9 cellular contexts compared by ENCODE assay signal in genomic region chr10:122279725-122280141, GRCh38. TPM values are rescaled to one million over a fixed set of nuclear protein-coding genes. Genes with fewer than 3 reads are reported as not detected.
A peak's percentile ranks its signal among the peaks of the same experiment; 100 is the strongest.
DNase-seq lines count a peak whose midpoint lies in the region; ATAC-seq and TF ChIP-seq lines count a peak whose summit lies in the region.
"Had no signal": no experiment of that assay in that cellular context is flagged by ENCODE, and none has a peak within 500 bp of the region (broad histone marks: within the 10 kb centered on the region; RNA-seq: fewer than 3 reads in every experiment).

No MANE protein-coding gene starts in this region.

- no peak overlapping the region for H2AK5ac ChIP-seq in mesendoderm (ENCODE audit: low read length)

- H3K9me3 Mint-ChIP-seq in activated naive CD4-positive, alpha-beta T cell treated with anti-CD3 and anti-CD28 coated beads for 36 hours = no peaks in the 10 kb centered on the region
- H3K9me3 Mint-ChIP-seq in effector memory CD8-positive, alpha-beta T cell = no peaks in the 10 kb centered on the region

- H2BK5ac ChIP-seq in mesendoderm (ENCODE audit: low read length) = no peak overlapping the region

- peaks cover 22% of the 10 kb centered on the region for H3K27me3 Mint-ChIP-seq in activated naive CD4-positive, alpha-beta T cell treated with anti-CD3 and anti-CD28 coated beads for 36 hours (ENCODE audit: low read depth)
- H3K27me3 Mint-ChIP-seq in effector memory CD8-positive, alpha-beta T cell = peaks cover 39 to 80% of the 10 kb centered on the region in 2 donors

- no peak overlapping the region for H3K9ac ChIP-seq in mesendoderm (ENCODE audit: low read length)

- H3K4me3 ChIP-seq in dorsolateral prefrontal cortex (peak overlapping the region in 7 of 59 donors; percentile 1 to 40 (median 14)), mesendoderm (ENCODE audit: low read length) (no peak overlapping the region)

- ATAC-seq in GM21529 (IDR thresholded peaks at IDR 0.05; ENCODE audit: unreplicated experiment) = no peak
- ATAC-seq in effector memory CD8-positive, alpha-beta T cell (replicated peaks) = no peak

- DNase-seq in activated naive CD4-positive, alpha-beta T cell treated with anti-CD3 and anti-CD28 coated beads for 36 hours = peak; percentile 49
- no peak for DNase-seq in activated naive CD4-positive, alpha-beta T cell treated with anti-CD3 and anti-CD28 coated beads, Interleukin-2, amount 50 U/mL, for 16 hours
- DNase-seq in NCI-H748 (lab: John Stamatoyannopoulos, UW; ENCODE audit: unreplicated experiment) (peak; percentile 51), dorsolateral prefrontal cortex (peak; percentile 14 to 84 (median 73)), mesendoderm (peak; percentile 79), cortex of kidney (lab: John Stamatoyannopoulos, UW) (no peak)
- DNase-seq in effector memory CD8-positive, alpha-beta T cell = no peak

- peak; percentile 33 to 87 (median 74) for TF ChIP-seq CTCF in dorsolateral prefrontal cortex (IDR thresholded peaks at IDR 0.05 in 54 of 56, conservative IDR thresholded peaks at IDR 0.05 in 2 of 56; ENCODE audit: low read depth in 1 of 56, partially characterized antibody in 56 of 56)

- peaks cover 2% of the 10 kb centered on the region for H3K4me1 ChIP-seq in mesendoderm (ENCODE audit: control insufficient read depth, low read depth, low read length)

- no peak overlapping the region for H3K23ac ChIP-seq in mesendoderm (ENCODE audit: low read length)

- no peak overlapping the region for H3K27ac Mint-ChIP-seq in activated naive CD4-positive, alpha-beta T cell treated with anti-CD3 and anti-CD28 coated beads for 36 hours
- H3K27ac Mint-ChIP-seq in effector memory CD8-positive, alpha-beta T cell = no peak overlapping the region
- H3K27ac Mint-ChIP-seq: activated naive CD8-positive, alpha-beta T cell had no signal

- H3K4ac ChIP-seq in mesendoderm (ENCODE audit: low read depth, low read length) = no peak overlapping the region

- no peak overlapping the region for H3K18ac ChIP-seq in mesendoderm (ENCODE audit: low read length)

- no peaks in the 10 kb centered on the region for H3K36me3 ChIP-seq in mesendoderm (ENCODE audit: control insufficient read depth, insufficient read depth, low read length)

- no peaks in the 10 kb centered on the region for H3K79me2 ChIP-seq in mesendoderm (ENCODE audit: control insufficient read depth, insufficient read depth, low read length)

- no peaks in the 10 kb centered on the region for H3K79me1 ChIP-seq in mesendoderm (ENCODE audit: low read length)

- H4K8ac ChIP-seq in mesendoderm (ENCODE audit: low read depth, low read length) = no peak overlapping the region

- H3K27me3 ChIP-seq in dorsolateral prefrontal cortex (no peaks in the 10 kb centered on the region), mesendoderm (ENCODE audit: insufficient read depth, low read length, poor library complexity) (no peaks in the 10 kb centered on the region)

- H2BK15ac ChIP-seq in mesendoderm (replicated peaks; ENCODE audit: low read depth) = no peak overlapping the region

- no peak overlapping the region for H3K4me3 Mint-ChIP-seq in activated naive CD4-positive, alpha-beta T cell treated with anti-CD3 and anti-CD28 coated beads for 36 hours
- no peak overlapping the region for H3K4me3 Mint-ChIP-seq in effector memory CD8-positive, alpha-beta T cell
- H3K4me3 Mint-ChIP-seq: activated naive CD8-positive, alpha-beta T cell had no signal

- no peaks in the 10 kb centered on the region for H3K36me3 Mint-ChIP-seq in activated naive CD4-positive, alpha-beta T cell treated with anti-CD3 and anti-CD28 coated beads for 36 hours (ENCODE audit: low read depth)
- peaks cover 3% of the 10 kb centered on the region for H3K36me3 Mint-ChIP-seq in effector memory CD8-positive, alpha-beta T cell (ENCODE audit: insufficient read depth)
- H3K36me3 Mint-ChIP-seq: activated naive CD8-positive, alpha-beta T cell had no signal

- no peak overlapping the region for H4K5ac ChIP-seq in mesendoderm (ENCODE audit: low read length)

- no peak overlapping the region for H2BK120ac ChIP-seq in mesendoderm (ENCODE audit: low read depth, low read length)

- H3K4me2 ChIP-seq in mesendoderm (ENCODE audit: low read length) = no peak overlapping the region

- WGBS in mesendoderm (ENCODE audit: extremely low coverage, insufficient coverage, low lambda C conversion rate) = no CpG with 5 or more reads among the region's 9 CpGs

- H3K4me1 Mint-ChIP-seq in activated naive CD4-positive, alpha-beta T cell treated with anti-CD3 and anti-CD28 coated beads for 36 hours (ENCODE audit: low read depth) = no peaks in the 10 kb centered on the region
- peaks cover 4 to 5% of the 10 kb centered on the region in 2 donors for H3K4me1 Mint-ChIP-seq in effector memory CD8-positive, alpha-beta T cell (ENCODE audit: low read depth in 2 of 2)

- no peak overlapping the region for H3K56ac ChIP-seq in mesendoderm (ENCODE audit: low read length)

- CTCF ChIA-PET in activated naive CD4-positive, alpha-beta T cell treated with anti-CD3 and anti-CD28 coated beads for 36 hours (lab: Charles Lee) = interaction anchor here (1.3 to 1.5 kb wide), 3 partner anchors 9 to 155 kb away, joined by 3 to 5 read pairs (median 4); partner anchors contain the start of gene BTBD16

- intact Hi-C loops in activated naive CD4-positive, alpha-beta T cell treated with anti-CD3 and anti-CD28 coated beads for 36 hours (cut with micrococcal nuclease) = no loop called here
- intact Hi-C loops in dorsolateral prefrontal cortex (cut with DNase I) = loop anchor here in 1 of 2 donors (5.0 kb wide), 3 partner anchors 153 to 423 kb away; no protein-coding TSS in a partner anchor

- H3K27ac ChIP-seq in dorsolateral prefrontal cortex = peak overlapping the region in 24 of 59 donors; percentile 0 to 70 (median 32)
- no peak overlapping the region for H3K27ac ChIP-seq in mesendoderm (ENCODE audit: low read depth, low read length)

RNA-seq across cellular contexts. Expression of gene BTBD16, which starts 8.6 kb away (rescaled TPM):
- not detected for total RNA-seq in activated naive CD4-positive, alpha-beta T cell treated with anti-CD3 and anti-CD28 coated beads for 36 hours
- 10 to 100 TPM in 1 of 120 experiments, 1 to 10 TPM in 86, under 1 TPM in 19, not detected in 14; 0.33 to 16.6 (median 2.3) TPM for total RNA-seq in dorsolateral prefrontal cortex
- polyA plus RNA-seq in mesendoderm (2013, experiment 1 of 2) = 0.14 TPM
- polyA plus RNA-seq in mesendoderm (2013, experiment 2 of 2) = 0.03 TPM

Comparison
In these comparisons a context has a peak if more than half of its experiments do, and no peak if none do; other contexts are left out.
1. DNase-seq: peak in activated naive CD4-positive, alpha-beta T cell treated with anti-CD3 and anti-CD28 coated beads for 36 hours (single experiment), NCI-H748 (single experiment), dorsolateral prefrontal cortex (10 of 10) and mesendoderm (single experiment); none in activated naive CD4-positive, alpha-beta T cell treated with anti-CD3 and anti-CD28 coated beads, Interleukin-2, amount 50 U/mL, for 16 hours (single experiment), cortex of kidney (single experiment) and effector memory CD8-positive, alpha-beta T cell (0 of 3).